Comparison of ENCODE assay signal across 8 cellular contexts in the genomic region with DNA sequence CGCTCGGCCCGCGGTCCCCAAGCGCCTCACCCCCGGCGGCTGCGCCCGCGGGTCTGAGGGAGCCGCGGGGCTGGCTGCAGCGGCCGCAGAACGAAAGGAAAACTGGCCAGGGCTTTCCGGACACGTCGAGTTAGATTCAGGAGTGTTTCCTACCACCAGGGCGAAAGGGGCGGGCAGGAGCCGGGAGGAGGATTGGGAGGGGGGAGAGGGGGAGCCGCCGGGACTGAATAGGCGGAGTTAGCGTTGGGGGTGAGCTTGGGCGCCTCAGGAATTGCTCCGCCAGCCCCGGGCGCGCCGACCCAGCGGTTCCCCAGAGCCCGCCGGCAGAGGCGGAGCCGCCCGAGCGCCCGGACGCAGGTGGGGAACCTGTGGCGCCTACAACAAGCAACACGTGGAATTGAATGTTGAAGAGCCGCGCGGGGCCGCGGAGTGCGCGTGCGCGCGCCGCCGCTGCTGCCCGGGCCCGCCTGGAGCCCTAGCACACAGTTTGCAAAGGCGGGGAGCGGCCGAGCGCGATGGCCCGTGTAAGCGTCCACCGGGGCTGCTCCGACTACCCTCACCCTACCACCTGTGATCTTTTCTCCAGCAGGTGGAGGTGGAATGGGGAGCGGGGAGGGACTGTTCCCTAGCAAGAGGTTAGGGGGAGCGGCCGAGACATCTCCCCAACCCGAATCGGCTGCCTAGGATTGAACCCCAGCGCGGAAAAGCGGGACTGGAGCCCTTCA. TPM values are rescaled to one million over a fixed set of nuclear protein-coding genes. Genes with fewer than 3 reads are reported as not detected.
A peak's percentile ranks its signal among the peaks of the same experiment; 100 is the strongest.
DNase-seq lines count a peak whose midpoint lies in the region; ATAC-seq, FAIRE-seq and TF ChIP-seq lines count a peak whose summit lies in the region.

CADPS2 (minus strand) TSS at position 104 of the 725 bp plus-strand sequence. CDS start 123 bp downstream, outside the sequence.

- DNase-seq in GM04504 (ENCODE audit: low read depth) (peak; percentile 66), HTR-8/SVneo (ENCODE audit: insufficient read length, low spot score) (peak; percentile 48), RCC 7860 (ENCODE audit: low spot score) (peak; percentile 57), chondrocyte (ENCODE audit: low spot score) (no peak), iris pigment epithelial cell (ENCODE audit: low read depth) (peak; percentile 91)
- DNase-seq in stimulated activated CD4-positive, alpha-beta T cell treated with anti-CD3 and anti-CD28 coated beads, Interleukin-12 subunit alpha, Interleukin-12 subunit beta, amount 100 ng/mL, for 4 hours = no peak

- no peak within 1 kb of the TSS for H3K27ac Mint-ChIP-seq in chondrocyte (ENCODE audit: unreplicated experiment)

- peak; percentile 40 for TF ChIP-seq CTCF in chondrocyte (IDR thresholded peaks at IDR 0.05)

- H3K9me3 Mint-ChIP-seq in chondrocyte (ENCODE audit: low read depth) = no peaks in the 10 kb centered on the region

- H3K4me3 Mint-ChIP-seq in chondrocyte (ENCODE audit: unreplicated experiment) = peak within 1 kb of the TSS; percentile 74

- H3K4me1 Mint-ChIP-seq in chondrocyte (ENCODE audit: low read depth) = peaks cover 13% of the 10 kb centered on the region

- ATAC-seq in GM21528 (IDR thresholded peaks at IDR 0.05; ENCODE audit: low FRiP score, unreplicated experiment) = peak; percentile 81

- peak within 1 kb of the TSS; percentile 98 for H3K4me2 ChIP-seq in skeletal muscle satellite cell (ENCODE audit: low read length)

- H3K4me3 ChIP-seq in skeletal muscle satellite cell (ENCODE audit: low read length) = peak within 1 kb of the TSS; percentile 86

- H3K9me3 ChIP-seq in skeletal muscle satellite cell (replicated peaks; ENCODE audit: low read length) = no peaks in the 10 kb centered on the region

- H3K4me1 ChIP-seq in skeletal muscle satellite cell (ENCODE audit: control insufficient read depth, insufficient read depth, low read length) = peaks cover 4% of the 10 kb centered on the region

- no peaks in the 10 kb centered on the region for H3K36me3 ChIP-seq in skeletal muscle satellite cell (ENCODE audit: insufficient read depth, low read length)

- FAIRE-seq in HTR-8/SVneo (lab: Jason Lieb, UNC) = no peak
- FAIRE-seq in RCC 7860 (lab: Jason Lieb, UNC) = no peak

- H3K27me3 Mint-ChIP-seq in chondrocyte (ENCODE audit: low read depth) = peaks cover 71% of the 10 kb centered on the region

- H3K9ac ChIP-seq in skeletal muscle satellite cell (ENCODE audit: low read depth, low read length) = peak within 1 kb of the TSS; percentile 84

- no peaks in the 10 kb centered on the region for H3K27me3 ChIP-seq in skeletal muscle satellite cell (ENCODE audit: control insufficient read depth, insufficient read depth, low read length)

- H3K36me3 Mint-ChIP-seq in chondrocyte (ENCODE audit: low read depth) = no peaks in the 10 kb centered on the region

RNA-seq across cellular contexts. Expression of gene CADPS2, which starts in this region (rescaled TPM):
- 0.32 to 1.7 TPM (median 0.41 TPM) in 3 replicates for total RNA-seq in chondrocyte
- total RNA-seq in skeletal muscle satellite cell (2012; rRNA removed) = 11.1 and 12.2 TPM in 2 replicates

Comparison
In these comparisons a context has a peak if more than half of its experiments do, and no peak if none do; other contexts are left out.
1. DNase-seq: peak in GM04504 (single experiment), HTR-8/SVneo (single experiment), RCC 7860 (single experiment) and iris pigment epithelial cell (single experiment); none in chondrocyte (single experiment) and stimulated activated CD4-positive, alpha-beta T cell treated with anti-CD3 and anti-CD28 coated beads, Interleukin-12 subunit alpha, Interleukin-12 subunit beta, amount 100 ng/mL, for 4 hours (single experiment).